1 cellular context compared by ENCODE assay signal in genomic region chr13:23950736-23951510, GRCh38.
TF ChIP-seq lines count a peak whose summit lies in the region.

No MANE protein-coding gene starts in this region.

TF ChIP-seq in K562, 482 proteins besides CTCF, POLR2A, EP300 and RAD21 (continued from another document):
- TF ChIP-seq PATZ1 (CRISPR knock-in tag; IDR thresholded peaks at IDR 0.05; ENCODE audit: borderline replicate concordance) (no peak), MAX (CRISPR knock-in tag; IDR thresholded peaks at IDR 0.05) (no peak)
